8 cellular contexts compared by ENCODE assay signal in the genomic region with DNA sequence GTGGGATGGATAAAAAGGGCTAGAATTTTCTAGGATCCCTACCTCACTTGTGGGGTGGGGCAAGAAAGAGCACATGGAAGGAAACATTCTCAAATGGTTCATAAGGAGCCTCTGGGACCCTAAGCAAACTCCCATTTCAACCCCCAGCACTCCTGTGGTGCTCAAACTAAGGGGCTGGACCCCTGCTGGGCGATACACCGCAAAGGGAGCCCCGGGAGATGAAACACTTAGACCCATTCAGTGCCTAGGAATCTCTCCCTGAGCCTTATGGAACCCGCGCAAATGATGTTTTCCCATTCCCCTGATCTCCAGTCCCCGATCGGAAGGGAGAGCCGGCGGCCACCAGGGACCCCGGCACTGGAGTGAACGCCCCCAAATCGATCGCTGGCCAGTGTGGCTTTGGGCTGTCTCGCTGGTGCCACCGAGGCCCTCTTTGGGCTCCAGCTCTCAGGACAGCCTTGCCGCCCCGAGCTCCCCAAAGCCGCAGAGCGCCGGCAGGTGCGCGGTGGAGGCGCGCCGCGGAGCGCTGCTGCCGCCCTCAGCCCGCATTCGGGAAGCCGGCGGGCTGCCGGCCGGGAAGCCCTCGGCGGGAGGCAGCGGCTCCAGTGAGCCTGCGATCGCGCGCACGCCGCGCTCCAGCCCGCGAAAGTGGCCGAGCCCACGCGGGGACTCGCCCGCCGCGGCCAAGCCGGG. TPM values are rescaled to one million over a fixed set of nuclear protein-coding genes. Genes with fewer than 3 reads are reported as not detected.
DNase-seq lines count a peak whose midpoint lies in the region; ATAC-seq and TF ChIP-seq lines count a peak whose summit lies in the region.

No MANE protein-coding gene starts in this region.

- H3K27me3 ChIP-seq in right cardiac atrium (ENCODE audit: control insufficient read depth, insufficient read depth), result no peaks in the 10 kb centered on the region
- H3K27me3 ChIP-seq in gastrocnemius medialis, result no peaks in the 10 kb centered on the region

- 2% methylated on average over 54 of the region's 54 CpGs for WGBS in right cardiac atrium

- H3K27ac Mint-ChIP-seq in activated naive CD8-positive, alpha-beta T cell treated with anti-CD3 and anti-CD28 coated beads for 36 hours, result peak overlapping the region; percentile 63

- peak; percentile 66 for TF ChIP-seq CTCF in C4-2B (conservative IDR thresholded peaks at IDR 0.05)
- peak in 3 of 5 experiments; percentile 11 to 41 (median 34) for TF ChIP-seq CTCF in gastrocnemius medialis (IDR thresholded peaks at IDR 0.05 in 4 of 5, conservative IDR thresholded peaks at IDR 0.05 in 1 of 5)

- H3K4me3 ChIP-seq in right cardiac atrium (ENCODE audit: low read length) (peak overlapping the region; percentile 96), gastrocnemius medialis (peak overlapping the region; percentile 78 to 100 (median 86))

- no peaks in the 10 kb centered on the region for H3K36me3 ChIP-seq in gastrocnemius medialis

- peaks cover 11% of the 10 kb centered on the region for H3K4me1 ChIP-seq in right cardiac atrium (ENCODE audit: control insufficient read depth, insufficient read depth, low read length)
- peaks cover 48 to 49% of the 10 kb centered on the region in 2 donors for H3K4me1 ChIP-seq in gastrocnemius medialis

- H3K9me3 Mint-ChIP-seq in activated naive CD8-positive, alpha-beta T cell treated with anti-CD3 and anti-CD28 coated beads for 36 hours, result no peaks in the 10 kb centered on the region

- H3K27ac ChIP-seq in C4-2B (no peak overlapping the region; the same call in 1 of the 2 replicates), right cardiac atrium (ENCODE audit: low read length) (peak overlapping the region; percentile 86), gastrocnemius medialis (peak overlapping the region; percentile 88 to 97 (median 92))

- ATAC-seq in right cardiac atrium (peak; percentile 12 to 13), gastrocnemius medialis (peak; percentile 39 to 41), HG03520 (IDR thresholded peaks at IDR 0.05; ENCODE audit: unreplicated experiment) (no peak)

- peaks cover 26% of the 10 kb centered on the region for H3K27me3 Mint-ChIP-seq in activated naive CD8-positive, alpha-beta T cell treated with anti-CD3 and anti-CD28 coated beads for 36 hours

- DNase-seq in HEK293T (ENCODE audit: extremely low spot score), result peak; percentile 60
- DNase-seq in activated naive CD8-positive, alpha-beta T cell treated with anti-CD3 and anti-CD28 coated beads for 36 hours, result peak; percentile 15
- peak in 2 of 3 donors; percentile 71 to 72 for DNase-seq in right cardiac atrium
- DNase-seq in gastrocnemius medialis, result peak in 1 of 2 donors; percentile 33
- no peak for DNase-seq in MV-4-11 (lab: John Stamatoyannopoulos, UW)
- no peak for DNase-seq in middle frontal gyrus (ENCODE audit: extremely low spot score, low spot score)

- H3K36me3 Mint-ChIP-seq in activated naive CD8-positive, alpha-beta T cell treated with anti-CD3 and anti-CD28 coated beads for 36 hours, result no peaks in the 10 kb centered on the region

- in situ Hi-C loops in gastrocnemius medialis (cut with MboI; ENCODE audit: low sequenced_read_pairs in 4 of 4), result loop anchor here (10.0 kb wide), 3 partner anchors 108 to 218 kb away; no protein-coding TSS in a partner anchor

- intact Hi-C loops in right cardiac atrium (cut with DNase I) (loop anchor here (5.0 to 10.0 kb wide), 5 partner anchors 88 to 218 kb away; no protein-coding TSS in a partner anchor), gastrocnemius medialis (cut with DNase I; ENCODE audit: low total_unique reads) (loop anchor here (5.0 to 10.0 kb wide), 3 partner anchors 56 to 928 kb away; no protein-coding TSS in a partner anchor)

- H3K4me1 Mint-ChIP-seq in activated naive CD8-positive, alpha-beta T cell treated with anti-CD3 and anti-CD28 coated beads for 36 hours, result peaks cover 12% of the 10 kb centered on the region

- peak overlapping the region; percentile 58 for H3K4me3 Mint-ChIP-seq in activated naive CD8-positive, alpha-beta T cell treated with anti-CD3 and anti-CD28 coated beads for 36 hours

- TF ChIP-seq POLR2A in gastrocnemius medialis (IDR thresholded peaks at IDR 0.05), result peak in 1 of 2 donors; percentile 34

- POLR2A ChIA-PET in HEK293T (lab: Yijun Ruan, JAX), result no interaction called here

- CTCF ChIA-PET in HEK293T (lab: Yijun Ruan, JAX), result interaction anchor here (4.0 kb wide), 1 partner anchor 220 kb away, joined by 45 read pairs; no protein-coding TSS in a partner anchor

- no peaks in the 10 kb centered on the region for H3K9me3 ChIP-seq in right cardiac atrium (ENCODE audit: control insufficient read depth, low read length)
- H3K9me3 ChIP-seq in gastrocnemius medialis, result no peaks in the 10 kb centered on the region

TF ChIP-seq in HEK293T, 16 proteins besides CTCF, POLR2A, EP300 and RAD21:
- no peak for TF ChIP-seq ZNF384 (IDR thresholded peaks at IDR 0.05)
- TF ChIP-seq CTBP1 (IDR thresholded peaks at IDR 0.05; ENCODE audit: borderline replicate concordance), result no peak
- TF ChIP-seq HDGF (IDR thresholded peaks at IDR 0.05; ENCODE audit: borderline replicate concordance), result no peak
- TF ChIP-seq FOXM1 (IDR thresholded peaks at IDR 0.05; ENCODE audit: borderline replicate concordance), result no peak
- TF ChIP-seq SUZ12 (IDR thresholded peaks at IDR 0.05), result no peak
- TF ChIP-seq ELF4 (IDR thresholded peaks at IDR 0.05), result no peak
- TF ChIP-seq, protein P1, sequence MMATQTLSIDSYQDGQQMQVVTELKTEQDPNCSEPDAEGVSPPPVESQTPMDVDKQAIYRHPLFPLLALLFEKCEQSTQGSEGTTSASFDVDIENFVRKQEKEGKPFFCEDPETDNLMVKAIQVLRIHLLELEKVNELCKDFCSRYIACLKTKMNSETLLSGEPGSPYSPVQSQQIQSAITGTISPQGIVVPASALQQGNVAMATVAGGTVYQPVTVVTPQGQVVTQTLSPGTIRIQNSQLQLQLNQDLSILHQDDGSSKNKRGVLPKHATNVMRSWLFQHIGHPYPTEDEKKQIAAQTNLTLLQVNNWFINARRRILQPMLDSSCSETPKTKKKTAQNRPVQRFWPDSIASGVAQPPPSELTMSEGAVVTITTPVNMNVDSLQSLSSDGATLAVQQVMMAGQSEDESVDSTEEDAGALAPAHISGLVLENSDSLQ (IDR thresholded peaks at IDR 0.05), result no peak
- TF ChIP-seq L3MBTL2 (conservative IDR thresholded peaks at IDR 0.05), result no peak
- TF ChIP-seq BHLHE40 (IDR thresholded peaks at IDR 0.05; ENCODE audit: borderline replicate concordance), result no peak
- TF ChIP-seq FOXA1 (IDR thresholded peaks at IDR 0.05), result no peak
- TF ChIP-seq FOXK2 (IDR thresholded peaks at IDR 0.05), result no peak
- no peak for TF ChIP-seq NFRKB (IDR thresholded peaks at IDR 0.05)
- TF ChIP-seq ARNT (IDR thresholded peaks at IDR 0.05), result no peak
- TF ChIP-seq SP1 (IDR thresholded peaks at IDR 0.05), result no peak
- no peak; the same call in 1 of the 2 replicates for TF ChIP-seq LEF1 (IDR thresholded peaks at IDR 0.05; ENCODE audit: borderline replicate concordance)
- no peak for TF ChIP-seq TARDBP (IDR thresholded peaks at IDR 0.05)

RNA-seq across cellular contexts. Expression of a gene that starts 1.2 kb away (rescaled TPM):
- total RNA-seq in activated naive CD8-positive, alpha-beta T cell treated with anti-CD3 and anti-CD28 coated beads for 36 hours, result under 1 TPM in 1 of 2 experiments, not detected in 1; 0.08 TPM
- total RNA-seq in right cardiac atrium (10 to 100 TPM; 16.2 to 26.6 (median 16.8) TPM), gastrocnemius medialis (10 to 100 TPM; 12.4 to 20.0 (median 16.2) TPM)
- polyA plus RNA-seq in right cardiac atrium, result 7.3 TPM

Comparison
In these comparisons a context has a peak if more than half of its experiments do, and no peak if none do; other contexts are left out.
1. DNase-seq: peak in HEK293T (single experiment), activated naive CD8-positive, alpha-beta T cell treated with anti-CD3 and anti-CD28 coated beads for 36 hours (single experiment) and right cardiac atrium (2 of 3); none in MV-4-11 (single experiment) and middle frontal gyrus (single experiment).
2. RNA of a gene that starts 1.2 kb away (total RNA-seq): 12.4 to 20.0 TPM in gastrocnemius medialis and 16.2 to 26.6 TPM in right cardiac atrium; 0.08 TPM in activated naive CD8-positive, alpha-beta T cell treated with anti-CD3 and anti-CD28 coated beads for 36 hours; every median in the first group is over 10 times any median in the second.